8 cellular contexts compared by ENCODE assay signal in genomic region chrX:41384041-41384705, GRCh38. TPM values are rescaled to one million over a fixed set of nuclear protein-coding genes. Genes with fewer than 3 reads are reported as not detected.
DNase-seq lines count a peak whose midpoint lies in the region; ATAC-seq and TF ChIP-seq lines count a peak whose summit lies in the region.

No MANE protein-coding gene starts in this region.

- no peak overlapping the region for H3K4me2 ChIP-seq in MM.1S (ENCODE audit: low read depth, low read length)

- no peak overlapping the region for H3K4me3 ChIP-seq in MM.1S (ENCODE audit: low read length)

- H3K27ac ChIP-seq in MM.1S (ENCODE audit: low read length): no peak overlapping the region

- no peaks in the 10 kb centered on the region for H3F3A ChIP-seq in MM.1S (ENCODE audit: insufficient read depth, low read length)

- TF ChIP-seq CTCF in MM.1S (IDR thresholded peaks at IDR 0.05; ENCODE audit: low read length): no peak

- no peaks in the 10 kb centered on the region for H3K4me1 ChIP-seq in MM.1S (ENCODE audit: low read length)

- DNase-seq in EH (ENCODE audit: low read depth) (peak; percentile 88), hepatic stellate cell (ENCODE audit: low spot score) (peak; percentile 65), MM.1S (no peak), COLO668 (lab: John Stamatoyannopoulos, UW; ENCODE audit: unreplicated experiment) (no peak)
- peak; percentile 14 for DNase-seq in activated gamma-delta T cell treated with anti-CD3 and anti-CD28 coated beads, Interleukin-2, amount 50 U/mL, for 16 hours (ENCODE audit: low read depth)
- peak; percentile 63 for DNase-seq in stimulated activated CD4-positive, alpha-beta T cell treated with anti-CD3 and anti-CD28 coated beads, Interleukin-4, amount 100 ng/mL, for 24 hours

- H3K79me2 ChIP-seq in MM.1S (ENCODE audit: low read length): no peaks in the 10 kb centered on the region

- H3K27me3 ChIP-seq in MM.1S (replicated peaks; ENCODE audit: insufficient read depth, low read length): no peaks in the 10 kb centered on the region

- H2AFZ ChIP-seq in MM.1S (ENCODE audit: low read length): no peak overlapping the region

- H4K20me1 ChIP-seq in MM.1S (ENCODE audit: insufficient read depth, low read length): no peaks in the 10 kb centered on the region

- no peaks in the 10 kb centered on the region for H3K36me3 ChIP-seq in MM.1S (replicated peaks; ENCODE audit: insufficient read depth, low read length)

- ATAC-seq in GM18498 (IDR thresholded peaks at IDR 0.05; ENCODE audit: unreplicated experiment): no peak

- H3K9me3 ChIP-seq in MM.1S (replicated peaks; ENCODE audit: insufficient read depth, low read length): no peaks in the 10 kb centered on the region

- H3K9ac ChIP-seq in MM.1S (ENCODE audit: low read length): no peak overlapping the region

- no peaks in the 10 kb centered on the region for H3K9me2 ChIP-seq in MM.1S (replicated peaks; ENCODE audit: insufficient read depth, low read length)

TF ChIP-seq in PFSK-1, 5 proteins besides CTCF, POLR2A, EP300 and RAD21:
- TF ChIP-seq TAF1 (IDR thresholded peaks at IDR 0.05; ENCODE audit: borderline replicate concordance, insufficient read depth, low read length) (no peak), FOXP2 (optimal IDR thresholded peaks at IDR 0.05; ENCODE audit: borderline replicate concordance, extremely low read depth, extremely low read length, insufficient read depth) (peak; percentile 33)

RNA-seq across cellular contexts. Expression of gene DDX3X, which starts 50.2 kb away (rescaled TPM):
- 128 TPM for polyA plus RNA-seq in PFSK-1 (2012; ENCODE audit: insufficient read length, low read depth)

Comparison
In these comparisons a context has a peak if more than half of its experiments do, and no peak if none do; other contexts are left out.
1. DNase-seq: peak in EH (single experiment), activated gamma-delta T cell treated with anti-CD3 and anti-CD28 coated beads, Interleukin-2, amount 50 U/mL, for 16 hours (single experiment), hepatic stellate cell (single experiment) and stimulated activated CD4-positive, alpha-beta T cell treated with anti-CD3 and anti-CD28 coated beads, Interleukin-4, amount 100 ng/mL, for 24 hours (single experiment); none in MM.1S (single experiment) and COLO668 (single experiment).